In genomic region chr1:30888975-30889374, GRCh38 we compare ENCODE assay signal across 16 cellular contexts. TPM values are rescaled to one million over a fixed set of nuclear protein-coding genes. Genes with fewer than 3 reads are reported as not detected.
DNase-seq lines count a peak whose midpoint lies in the region; ATAC-seq and TF ChIP-seq lines count a peak whose summit lies in the region.
"Had no signal": no experiment of that assay in that cellular context is flagged by ENCODE, and none has a peak within 500 bp of the region (broad histone marks: within the 10 kb centered on the region; RNA-seq: fewer than 3 reads in every experiment).

No MANE protein-coding gene starts in this region.

- no peak overlapping the region; the same call in 1 of the 2 replicates for H3K9ac ChIP-seq in KMS-11
- H3K9ac ChIP-seq in colonic mucosa (ENCODE audit: low read depth in 2 of 2, low read length in 2 of 2), result peak overlapping the region in 1 of 2 donors; percentile 27
- peak overlapping the region; percentile 46 for H3K9ac ChIP-seq in muscle layer of colon (ENCODE audit: low read length)

- intact Hi-C loops in colonic mucosa (cut with DNase I), result no loop called here

- H3K9me3 ChIP-seq in colonic mucosa (no peaks in the 10 kb centered on the region), muscle layer of colon (ENCODE audit: low read length) (no peaks in the 10 kb centered on the region)

- no peaks in the 10 kb centered on the region for H3K9me3 Mint-ChIP-seq in effector memory CD8-positive, alpha-beta T cell
- no peaks in the 10 kb centered on the region for H3K9me3 Mint-ChIP-seq in activated CD8-positive, alpha-beta memory T cell treated with anti-CD3 and anti-CD28 coated beads, Interleukin-2, amount 10 ng/mL, durations not matched to agents 7 days and 5 days (ENCODE audit: low read depth)
- H3K9me3 Mint-ChIP-seq: activated CD4-positive, alpha-beta T cell treated with anti-CD3 and anti-CD28 coated beads, Interleukin-2, amount 10 ng/mL, durations not matched to agents 7 days and 5 days; naive B cell; stimulated activated naive CD8-positive, alpha-beta T cell treated with anti-CD3 and anti-CD28 coated beads, Interleukin-15, Interleukin-2, amounts not matched to agents 100 ng/mL and 50 ng/mL, for 24 hours; T-helper 2 cell treated with Interferon-gamma antibody and Interleukin-4, amounts not matched to agents 5 μg/mL and 100 μg/mL, for 36 hours had no signal

- ATAC-seq in effector memory CD8-positive, alpha-beta T cell (replicated peaks), result no peak
- no peak for ATAC-seq in activated CD8-positive, alpha-beta memory T cell treated with anti-CD3 and anti-CD28 coated beads, Interleukin-2, amount 10 ng/mL, durations not matched to agents 7 days and 5 days
- ATAC-seq in activated CD4-positive, CD25-positive, alpha-beta regulatory T cell treated with anti-CD3 and anti-CD28 coated beads, Interleukin-2, amount 50 U/mL, for 24 hours, result no peak

- H3K79me2 ChIP-seq in KMS-11 (ENCODE audit: insufficient read depth, low read depth), result no peaks in the 10 kb centered on the region

- H3K27ac ChIP-seq in KMS-11, result no peak overlapping the region
- H3K27ac ChIP-seq in colonic mucosa, result peak overlapping the region; percentile 53
- H3K27ac ChIP-seq in muscle layer of colon (ENCODE audit: low read depth, low read length), result peak overlapping the region; percentile 91
- H3K27ac ChIP-seq in substantia nigra (ENCODE audit: low read depth, low read length, poor library complexity, severe bottlenecking), result peak overlapping the region; percentile 20

- peaks cover 11 to 77% of the 10 kb centered on the region in 2 donors for H3K27me3 Mint-ChIP-seq in effector memory CD8-positive, alpha-beta T cell
- H3K27me3 Mint-ChIP-seq in activated CD8-positive, alpha-beta memory T cell treated with anti-CD3 and anti-CD28 coated beads, Interleukin-2, amount 10 ng/mL, durations not matched to agents 7 days and 5 days, result peaks cover 37% of the 10 kb centered on the region

- 0 out of 2 replicates have a peak overlapping the region, but pooled peaks have one; percentile 10 for H2AFZ ChIP-seq in KMS-11 (ENCODE audit: low read depth)

- H4K20me1 ChIP-seq in KMS-11 (ENCODE audit: insufficient read depth), result no peaks in the 10 kb centered on the region

- H3K4me1 Mint-ChIP-seq in effector memory CD8-positive, alpha-beta T cell (ENCODE audit: low read depth in 2 of 2), result no peaks in the 10 kb centered on the region
- H3K4me1 Mint-ChIP-seq in activated CD8-positive, alpha-beta memory T cell treated with anti-CD3 and anti-CD28 coated beads, Interleukin-2, amount 10 ng/mL, durations not matched to agents 7 days and 5 days, result no peaks in the 10 kb centered on the region
- H3K4me1 Mint-ChIP-seq: activated CD4-positive, alpha-beta T cell treated with anti-CD3 and anti-CD28 coated beads, Interleukin-2, amount 10 ng/mL, durations not matched to agents 7 days and 5 days had no signal

- H3K4me2 ChIP-seq in KMS-11, result no peak overlapping the region

- no peak overlapping the region for H3K4me3 ChIP-seq in KMS-11 (IDR thresholded peaks at IDR 0.05; ENCODE audit: insufficient read depth, low read depth, low read length)
- no peak overlapping the region for H3K4me3 ChIP-seq in colonic mucosa
- H3K4me3 ChIP-seq in muscle layer of colon (ENCODE audit: low read depth in 1 of 2, low read length in 2 of 2), result peak overlapping the region in 1 of 2 donors; percentile 42
- H3K4me3 ChIP-seq: skin epidermis had no signal

- H3K27me3 ChIP-seq in KMS-11 (ENCODE audit: insufficient read depth, low read depth) (peaks cover 5% of the 10 kb centered on the region; the same call in 1 of the 2 replicates), colonic mucosa (no peaks in the 10 kb centered on the region), muscle layer of colon (ENCODE audit: control insufficient read depth in 1 of 2, insufficient read depth in 2 of 2, low read length in 2 of 2) (no peaks in the 10 kb centered on the region)

- H3K36me3 ChIP-seq in KMS-11 (ENCODE audit: insufficient read depth) (no peaks in the 10 kb centered on the region), colonic mucosa (no peaks in the 10 kb centered on the region), muscle layer of colon (ENCODE audit: insufficient read depth, low read length) (no peaks in the 10 kb centered on the region)

- DNase-seq in colonic mucosa (no peak), substantia nigra (lab: John Stamatoyannopoulos, UW) (no peak), iPS-NIHi11 (ENCODE audit: low spot score) (no peak)
- no peak for DNase-seq in effector memory CD8-positive, alpha-beta T cell
- DNase-seq in activated CD8-positive, alpha-beta memory T cell treated with anti-CD3 and anti-CD28 coated beads, Interleukin-2, amount 10 ng/mL, durations not matched to agents 7 days and 5 days, result no peak
- DNase-seq: activated CD4-positive, alpha-beta T cell treated with anti-CD3 and anti-CD28 coated beads, Interleukin-2, amount 10 ng/mL, durations not matched to agents 7 days and 5 days; activated T-cell treated with anti-CD3 and anti-CD28 coated beads, Interleukin-2, amount 50 U/mL, for 48 hours; naive B cell; NCI-H2029; NCI-H69 had no signal

- no peaks in the 10 kb centered on the region for H3K36me3 Mint-ChIP-seq in effector memory CD8-positive, alpha-beta T cell (ENCODE audit: insufficient read depth)
- H3K36me3 Mint-ChIP-seq in activated CD8-positive, alpha-beta memory T cell treated with anti-CD3 and anti-CD28 coated beads, Interleukin-2, amount 10 ng/mL, durations not matched to agents 7 days and 5 days, result no peaks in the 10 kb centered on the region
- H3K36me3 Mint-ChIP-seq: naive B cell had no signal

- H3K4me1 ChIP-seq in KMS-11 (ENCODE audit: low read depth, poor library complexity, severe bottlenecking) (peaks cover 16% of the 10 kb centered on the region), colonic mucosa (no peaks in the 10 kb centered on the region), muscle layer of colon (ENCODE audit: insufficient read depth, low read length) (peaks cover 91% of the 10 kb centered on the region)

- TF ChIP-seq CTCF in KMS-11 (conservative IDR thresholded peaks at IDR 0.05; ENCODE audit: low read depth, low read length) (no peak), colonic mucosa (IDR thresholded peaks at IDR 0.05) (no peak)

- no peak overlapping the region for H3K4me3 Mint-ChIP-seq in effector memory CD8-positive, alpha-beta T cell
- no peak overlapping the region for H3K4me3 Mint-ChIP-seq in activated CD8-positive, alpha-beta memory T cell treated with anti-CD3 and anti-CD28 coated beads, Interleukin-2, amount 10 ng/mL, durations not matched to agents 7 days and 5 days
- H3K4me3 Mint-ChIP-seq: activated CD4-positive, alpha-beta T cell treated with anti-CD3 and anti-CD28 coated beads, Interleukin-2, amount 10 ng/mL, durations not matched to agents 7 days and 5 days; stimulated activated naive CD8-positive, alpha-beta T cell treated with anti-CD3 and anti-CD28 coated beads, Interleukin-15, Interleukin-2, amounts not matched to agents 100 ng/mL and 50 ng/mL, for 24 hours; T-helper 2 cell treated with Interferon-gamma antibody and Interleukin-4, amounts not matched to agents 5 μg/mL and 100 μg/mL, for 36 hours had no signal

- CTCF ChIA-PET in activated CD8-positive, alpha-beta memory T cell treated with anti-CD3 and anti-CD28 coated beads, Interleukin-2, amount 10 ng/mL, durations not matched to agents 7 days and 5 days (lab: Charles Lee), result no interaction called here

- H3K27ac Mint-ChIP-seq in effector memory CD8-positive, alpha-beta T cell, result no peak overlapping the region
- no peak overlapping the region for H3K27ac Mint-ChIP-seq in activated CD8-positive, alpha-beta memory T cell treated with anti-CD3 and anti-CD28 coated beads, Interleukin-2, amount 10 ng/mL, durations not matched to agents 7 days and 5 days
- H3K27ac Mint-ChIP-seq: activated CD4-positive, alpha-beta T cell treated with anti-CD3 and anti-CD28 coated beads, Interleukin-2, amount 10 ng/mL, durations not matched to agents 7 days and 5 days; stimulated activated naive CD8-positive, alpha-beta T cell treated with anti-CD3 and anti-CD28 coated beads, Interleukin-15, Interleukin-2, amounts not matched to agents 100 ng/mL and 50 ng/mL, for 24 hours; T-helper 2 cell treated with Interferon-gamma antibody and Interleukin-4, amounts not matched to agents 5 μg/mL and 100 μg/mL, for 36 hours had no signal

RNA-seq across cellular contexts. Expression of gene SDC3, which starts 19.6 kb away (rescaled TPM):
- total RNA-seq in colonic mucosa, result 10 to 100 TPM; 15.2 to 24.2 TPM
- total RNA-seq in activated CD8-positive, alpha-beta memory T cell treated with anti-CD3 and anti-CD28 coated beads, Interleukin-2, amount 10 ng/mL, durations not matched to agents 7 days and 5 days, result not detected

Comparison
In these comparisons a context has a peak if more than half of its experiments do, and no peak if none do; other contexts are left out.
1. RNA of gene SDC3, which starts 19.6 kb away (total RNA-seq): 15.2 to 24.2 TPM in colonic mucosa; not detected in activated CD8-positive, alpha-beta memory T cell treated with anti-CD3 and anti-CD28 coated beads, Interleukin-2, amount 10 ng/mL, durations not matched to agents 7 days and 5 days; every median in the first group is over 10 times any median in the second.